In genomic region chr3:128095222-128095703, GRCh38 we compare ENCODE assay signal across 8 cellular contexts. TPM values are rescaled to one million over a fixed set of nuclear protein-coding genes. Genes with fewer than 3 reads are reported as not detected.
DNase-seq lines count a peak whose midpoint lies in the region; ATAC-seq and TF ChIP-seq lines count a peak whose summit lies in the region.

No MANE protein-coding gene starts in this region.

- POLR2A ChIA-PET in GM10248 (lab: Yijun Ruan, JAX) = no interaction called here

- H3K36me3 ChIP-seq in body of pancreas (replicated peaks in 1 of 2; ENCODE audit: insufficient read depth in 1 of 2, low read depth in 2 of 2) = no peaks in the 10 kb centered on the region

- TF ChIP-seq CTCF in GM10248 (IDR thresholded peaks at IDR 0.05; ENCODE audit: control extremely low read depth, extremely low read depth, low read depth, missing control alignments) = peak; percentile 88
- TF ChIP-seq CTCF in body of pancreas (IDR thresholded peaks at IDR 0.05) = peak; percentile 65 to 90 (median 87)

- no peaks in the 10 kb centered on the region for H3K9me3 ChIP-seq in body of pancreas

- ATAC-seq in HG02588 (IDR thresholded peaks at IDR 0.05; ENCODE audit: unreplicated experiment) (peak; percentile 87), body of pancreas (peak; percentile 96), HG03571 (IDR thresholded peaks at IDR 0.05; ENCODE audit: unreplicated experiment) (no peak)

- 59 to 72% methylated on average over 6 of the region's 6 CpGs for WGBS in body of pancreas, 2 donors

- CTCF ChIA-PET in GM10248 (lab: Yijun Ruan, JAX) = interaction anchor here (0.6 to 8.5 kb wide), 47 partner anchors 8 to 957 kb away, joined by 3 to 86 read pairs (median 5); partner anchors contain the start of genes EEFSEC, RAB7A and RUVBL1

- intact Hi-C loops in body of pancreas (cut with DNase I) = no loop called here

- DNase-seq in GM10248 (ENCODE audit: extremely low spot score) = peak; percentile 84
- DNase-seq in NCI-H1694 treated with DMSO at 0.1 percent for 48 hours (lab: John Stamatoyannopoulos, UW) = peak; percentile 84
- peak; percentile 82 for DNase-seq in UCSD-AML1 (lab: John Stamatoyannopoulos, UW; ENCODE audit: unreplicated experiment)
- DNase-seq in body of pancreas = peak; percentile 88 to 92 (median 90)
- peak; percentile 81 for DNase-seq in iPS-NIHi11 (ENCODE audit: low spot score)
- DNase-seq in stimulated activated CD4-positive, alpha-beta T cell treated with anti-CD3 and anti-CD28 coated beads, Interleukin-15, amount 100 ng/mL, for 1 hour (ENCODE audit: low read depth in 1 of 2, low spot score in 1 of 2) = peak; percentile 60 to 64

- no peak for TF ChIP-seq POLR2A in body of pancreas (IDR thresholded peaks at IDR 0.05)

- H3K4me3 ChIP-seq in body of pancreas = no peak overlapping the region

- no peaks in the 10 kb centered on the region for H3K27me3 ChIP-seq in body of pancreas

- H3K4me1 ChIP-seq in body of pancreas = peaks cover 45% of the 10 kb centered on the region

- H3K27ac ChIP-seq in body of pancreas = no peak overlapping the region

RNA-seq across cellular contexts. Expression of gene RUVBL1, which starts 28.3 kb away (rescaled TPM):
- 10 to 100 TPM in 1 of 2 donors, 1 to 10 TPM in 1; 7.5 to 22.1 TPM for total RNA-seq in body of pancreas

RNA-seq across cellular contexts. Expression of gene SEC61A1, which starts 43.0 kb away (rescaled TPM):
- total RNA-seq in body of pancreas = 100 to 1,000 TPM; 168 to 207 TPM

RNA-seq across cellular contexts. Expression of gene EEFSEC, which starts 58.0 kb away (rescaled TPM):
- 10 to 100 TPM in 1 of 2 donors, 1 to 10 TPM in 1; 8.6 to 33.0 TPM for total RNA-seq in body of pancreas
